ENCODE assay signal across 11 cellular contexts in the genomic region with DNA sequence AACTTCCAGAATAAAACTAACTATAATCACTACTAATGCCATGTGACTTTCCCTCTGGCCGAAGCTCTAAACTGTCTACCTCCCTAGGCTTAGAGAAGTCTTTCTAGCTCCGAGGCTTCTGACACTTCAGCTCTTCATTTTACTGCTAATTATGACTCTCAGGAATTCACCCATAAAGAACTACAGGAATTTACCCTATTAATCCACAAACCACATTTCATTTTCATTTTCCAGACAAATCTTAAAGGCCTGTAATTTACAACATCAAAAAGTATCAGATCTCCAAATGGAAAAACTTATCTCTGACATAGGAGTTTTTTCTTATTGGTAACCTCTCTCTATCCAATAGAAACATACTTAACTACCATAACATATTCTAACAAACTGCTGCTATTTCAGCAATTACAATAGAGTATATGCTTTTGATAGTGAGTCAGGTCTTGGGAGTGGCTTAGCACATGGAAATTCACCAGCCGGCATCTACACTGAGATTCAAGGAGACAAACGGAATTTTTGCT. TPM values are rescaled to one million over a fixed set of nuclear protein-coding genes. Genes with fewer than 3 reads are reported as not detected.
A peak's percentile ranks its signal among the peaks of the same experiment; 100 is the strongest.
DNase-seq lines count a peak whose midpoint lies in the region; ATAC-seq and TF ChIP-seq lines count a peak whose summit lies in the region.
"Had no signal": no experiment of that assay in that cellular context is flagged by ENCODE, and none has a peak within 500 bp of the region (broad histone marks: within the 10 kb centered on the region; RNA-seq: fewer than 3 reads in every experiment).

No MANE protein-coding gene starts in this region.

- peak; percentile 57 for DNase-seq in COLO829 (ENCODE audit: low spot score)
- DNase-seq in RWPE1 (ENCODE audit: low spot score), result peak; percentile 37
- no peak for DNase-seq in osteocyte (ENCODE audit: extremely low spot score, unreplicated experiment)
- no peak for DNase-seq in lower leg skin (ENCODE audit: low spot score in 2 of 2)
- DNase-seq in NCI-H510A treated with DMSO at 0.1 percent for 48 hours (lab: John Stamatoyannopoulos, UW), result no peak
- no peak for DNase-seq in substantia nigra (lab: John Stamatoyannopoulos, UW)
- no peak for DNase-seq in left lobe of liver (ENCODE audit: low spot score)
- DNase-seq: activated T-cell treated with anti-CD3 and anti-CD28 coated beads, Interleukin-2, amount 50 U/mL, for 1 hour; mesendoderm; NCI-H524 had no signal

- peaks cover 73% of the 10 kb centered on the region for H3K4me1 Mint-ChIP-seq in osteocyte (ENCODE audit: unreplicated experiment)

- 26 to 29% methylated on average over 4 of the region's 4 CpGs for WGBS in lower leg skin, 2 donors

- H3K36me3 Mint-ChIP-seq in osteocyte (ENCODE audit: unreplicated experiment), result no peaks in the 10 kb centered on the region

- H3K9me3 Mint-ChIP-seq in osteocyte (ENCODE audit: unreplicated experiment), result no peaks in the 10 kb centered on the region

- POLR2A ChIA-PET in RWPE1 (lab: Yijun Ruan, JAX; ENCODE audit: low non-redundant PET), result no interaction called here

- ATAC-seq in esophagus mucosa (peak; percentile 67), left lobe of liver (no peak)

- peak overlapping the region; percentile 89 for H3K27ac Mint-ChIP-seq in osteocyte (ENCODE audit: unreplicated experiment)

- H3K4me3 ChIP-seq in lower leg skin (ENCODE audit: low read depth, poor library complexity, severe bottlenecking), result no peak overlapping the region

- TF ChIP-seq CTCF in RWPE1 (conservative IDR thresholded peaks at IDR 0.05; ENCODE audit: low read depth) (no peak), osteocyte (IDR thresholded peaks at IDR 0.05) (no peak), lower leg skin (IDR thresholded peaks at IDR 0.05) (no peak)

- H3K4me3 Mint-ChIP-seq in osteocyte (ENCODE audit: unreplicated experiment), result peak overlapping the region; percentile 23

- CTCF ChIA-PET in RWPE1 (lab: Yijun Ruan, JAX), result no interaction called here

- H3K27me3 Mint-ChIP-seq in osteocyte (ENCODE audit: unreplicated experiment), result no peaks in the 10 kb centered on the region

- TF ChIP-seq POLR2A in lower leg skin (IDR thresholded peaks at IDR 0.05), result no peak

- H3K27ac ChIP-seq in RWPE1 (no peak overlapping the region; the same call in 1 of the 2 replicates), substantia nigra (ENCODE audit: low read depth, low read length, poor library complexity, severe bottlenecking) (no peak overlapping the region)

- intact Hi-C loops in lower leg skin (cut with DNase I; ENCODE audit: low total_unique reads), result no loop called here

RNA-seq across cellular contexts. Expression of a gene that starts 33.4 kb away (rescaled TPM):
- total RNA-seq in esophagus mucosa (19.4 TPM), osteocyte (59.0 and 71.9 TPM in 2 replicates), lower leg skin (100 to 1,000 TPM in 2 of 4 donors, 10 to 100 TPM in 2; 59.7 to 163 (median 111) TPM), left lobe of liver (12.8 TPM)

Comparison
In these comparisons a context has a peak if more than half of its experiments do, and no peak if none do; other contexts are left out.
1. DNase-seq: peak in COLO829 (single experiment) and RWPE1 (single experiment); none in osteocyte (single experiment), lower leg skin (0 of 2), NCI-H510A treated with DMSO at 0.1 percent for 48 hours (single experiment), substantia nigra (0 of 49) and left lobe of liver (single experiment).